ENCODE assay signal across 20 cellular contexts in the genomic region with DNA sequence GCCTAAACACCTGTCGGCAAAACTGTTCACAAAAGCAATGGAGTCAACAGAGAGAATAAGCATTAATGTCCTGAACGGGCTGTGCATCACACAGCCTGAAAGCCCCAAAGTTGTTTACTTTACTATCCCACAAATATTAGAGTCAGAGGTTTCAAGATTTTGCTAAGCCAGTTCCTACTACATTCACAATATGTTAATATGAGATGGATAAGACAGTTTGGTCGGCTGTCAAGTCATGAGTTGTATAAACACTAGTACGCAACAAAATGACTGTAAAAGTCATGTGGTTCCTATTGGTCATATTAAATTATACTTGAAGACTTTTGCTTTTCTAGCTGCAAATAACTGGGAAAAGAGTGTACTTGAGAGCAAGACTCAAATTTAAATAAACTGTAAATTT. TPM values are rescaled to one million over a fixed set of nuclear protein-coding genes. Genes with fewer than 3 reads are reported as not detected.
DNase-seq lines count a peak whose midpoint lies in the region; ATAC-seq, FAIRE-seq and TF ChIP-seq lines count a peak whose summit lies in the region.
"Had no signal": no experiment of that assay in that cellular context is flagged by ENCODE, and none has a peak within 500 bp of the region (broad histone marks: within the 10 kb centered on the region; RNA-seq: fewer than 3 reads in every experiment).

No MANE protein-coding gene starts in this region.

- H3K9ac ChIP-seq in SK-N-MC (ENCODE audit: insufficient read length) (no peak overlapping the region), smooth muscle cell (ENCODE audit: low read depth) (no peak overlapping the region)

- FAIRE-seq in GM18507 (lab: Jason Lieb, UNC) = peak; percentile 39

- peaks cover 3% of the 10 kb centered on the region for H3K79me2 ChIP-seq in smooth muscle cell (ENCODE audit: low read depth)

- H3K4me1 ChIP-seq in smooth muscle cell (ENCODE audit: low read depth) = no peaks in the 10 kb centered on the region

- H3K4me2 ChIP-seq in smooth muscle cell = no peak overlapping the region

- H3K36me3 ChIP-seq in SK-N-MC (ENCODE audit: insufficient read depth, low read length) (no peaks in the 10 kb centered on the region), smooth muscle cell (ENCODE audit: low read depth) (no peaks in the 10 kb centered on the region)
- H3K36me3 ChIP-seq: SJSA1, thyroid gland had no signal

- no peaks in the 10 kb centered on the region for H4K20me1 ChIP-seq in smooth muscle cell (ENCODE audit: low read depth)

- no peaks in the 10 kb centered on the region; the same call in 1 of the 2 replicates for H3K9me3 ChIP-seq in SK-N-MC (ENCODE audit: low read depth, low read length)
- peaks cover 3% of the 10 kb centered on the region for H3K9me3 ChIP-seq in smooth muscle cell (replicated peaks; ENCODE audit: low read depth)
- H3K9me3 ChIP-seq: SJSA1, thyroid gland had no signal

- H3K27ac ChIP-seq in SK-N-MC (peak overlapping the region; percentile 57), smooth muscle cell (ENCODE audit: low read depth) (peak overlapping the region; percentile 7)
- H3K27ac ChIP-seq: SJSA1, thyroid gland had no signal

- no peak overlapping the region for H3K4me3 ChIP-seq in SK-N-MC
- H3K4me3 ChIP-seq in fibroblast of villous mesenchyme (ENCODE audit: low read depth, low read length) = no peak overlapping the region
- no peak overlapping the region for H3K4me3 ChIP-seq in smooth muscle cell
- H3K4me3 ChIP-seq: SJSA1, thyroid gland had no signal

- H3F3A ChIP-seq in smooth muscle cell (ENCODE audit: low read depth) = no peaks in the 10 kb centered on the region

- TF ChIP-seq CTCF in fibroblast of villous mesenchyme (IDR thresholded peaks at IDR 0.05; ENCODE audit: insufficient read depth, low read depth, low read length) = no peak
- no peak for TF ChIP-seq CTCF in smooth muscle cell (IDR thresholded peaks at IDR 0.05; ENCODE audit: borderline replicate concordance, insufficient read depth, poor library complexity, severe bottlenecking)

- WGBS in smooth muscle cell (ENCODE audit: low lambda C conversion rate) = 46% methylated on average over 4 of the region's 4 CpGs

- no peak for DNase-seq in GM18507 (ENCODE audit: extremely low spot score, insufficient read length, low read depth)
- DNase-seq in SK-N-MC (ENCODE audit: low read depth, low spot score) = no peak
- peak; percentile 92 for DNase-seq in fibroblast of villous mesenchyme (ENCODE audit: low read depth)
- DNase-seq in smooth muscle cell (lab: John Stamatoyannopoulos, UW; ENCODE audit: unreplicated experiment) = no peak
- no peak for DNase-seq in NCI-H1092 treated with DMSO at 0.1 percent for 48 hours (lab: John Stamatoyannopoulos, UW)
- DNase-seq: activated CD8-positive, alpha-beta memory T cell treated with anti-CD3 and anti-CD28 coated beads, Interleukin-2, amount 10 ng/mL, durations not matched to agents 7 days and 5 days; activated gamma-delta T cell; cerebellar nuclear complex; DMS79 treated with DMSO at 0.1 percent for 48 hours; MM.1S; naive thymus-derived CD8-positive, alpha-beta T cell; NCI-H2029; NCI-H69; OCI-M1; thyroid gland had no signal

- ATAC-seq in GM18498 (IDR thresholded peaks at IDR 0.05; ENCODE audit: unreplicated experiment) (no peak), GM19395 (IDR thresholded peaks at IDR 0.05; ENCODE audit: unreplicated experiment) (no peak)
- ATAC-seq: activated CD4-positive, CD25-positive, alpha-beta regulatory T cell treated with anti-CD3 and anti-CD28 coated beads, Interleukin-2, amount 50 U/mL, for 24 hours; activated CD8-positive, alpha-beta memory T cell treated with anti-CD3 and anti-CD28 coated beads, Interleukin-2, amount 10 ng/mL, durations not matched to agents 7 days and 5 days; naive thymus-derived CD8-positive, alpha-beta T cell; stimulated activated effector memory CD8-positive, alpha-beta T cell treated with anti-CD3 and anti-CD28 coated beads, Interleukin-12 subunit alpha, Interleukin-12 subunit beta, amount 100 ng/mL, for 72 hours had no signal

- H3K27me3 ChIP-seq in smooth muscle cell (ENCODE audit: low read depth) = no peaks in the 10 kb centered on the region
- H3K27me3 ChIP-seq: SJSA1, thyroid gland had no signal

- H2AFZ ChIP-seq in smooth muscle cell (ENCODE audit: low read depth) = no peak overlapping the region

RNA-seq across cellular contexts. Expression of a gene that starts 33.4 kb away (rescaled TPM):
- total RNA-seq in fibroblast of villous mesenchyme = 3.9 and 7.8 TPM in 2 replicates
- 7.9 and 11.2 TPM in 2 replicates for total RNA-seq in smooth muscle cell
- polyA plus RNA-seq in smooth muscle cell = 9.5 and 11.0 TPM in 2 replicates
